Comparison of ENCODE assay signal across 1 cellular context in genomic region chr17:50909765-50910661, GRCh38.
TF ChIP-seq lines count a peak whose summit lies in the region.

No MANE protein-coding gene starts in this region.

TF ChIP-seq in HepG2, 621 proteins besides CTCF, POLR2A, EP300 and RAD21 (continued from another document and continues in another):
- TF ChIP-seq CREB3 (CRISPR knock-in tag; IDR thresholded peaks at IDR 0.05), result no peak
- TF ChIP-seq RAD51 (IDR thresholded peaks at IDR 0.05; ENCODE audit: borderline replicate concordance), result no peak
- no peak for TF ChIP-seq E2F1 (CRISPR knock-in tag; IDR thresholded peaks at IDR 0.05)
- 0 out of 2 replicates have a peak, but pooled peaks have one; percentile 49 for TF ChIP-seq ZNF121 (CRISPR knock-in tag; IDR thresholded peaks at IDR 0.05)
- no peak; the same call in 1 of the 2 replicates for TF ChIP-seq ZNF703 (CRISPR knock-in tag; IDR thresholded peaks at IDR 0.05; ENCODE audit: borderline replicate concordance)
- peak; percentile 97 for TF ChIP-seq MTA1 (CRISPR knock-in tag; IDR thresholded peaks at IDR 0.05; ENCODE audit: borderline replicate concordance)
- TF ChIP-seq ZNF766 (CRISPR knock-in tag; IDR thresholded peaks at IDR 0.05; ENCODE audit: borderline replicate concordance), result peak; percentile 86; the same call in 1 of the 2 replicates
- peak; percentile 61 for TF ChIP-seq GATAD1 (CRISPR knock-in tag; IDR thresholded peaks at IDR 0.05)
- TF ChIP-seq NFYC (CRISPR knock-in tag; IDR thresholded peaks at IDR 0.05), result peak; percentile 30; the same call in 1 of the 2 replicates
- peak; percentile 69 for TF ChIP-seq POLR2AphosphoS5 (IDR thresholded peaks at IDR 0.05; ENCODE audit: low read depth, low read length)
- TF ChIP-seq E2F5 (CRISPR knock-in tag; conservative IDR thresholded peaks at IDR 0.05), result no peak
- no peak for TF ChIP-seq ZSCAN30 (CRISPR knock-in tag; IDR thresholded peaks at IDR 0.05)
- TF ChIP-seq ZNF83 (CRISPR knock-in tag; IDR thresholded peaks at IDR 0.05; ENCODE audit: borderline replicate concordance), result 0 out of 2 replicates have a peak, but pooled peaks have one; percentile 23
- peak; percentile 27; the same call in 1 of the 2 replicates for TF ChIP-seq ZNF430 (CRISPR knock-in tag; IDR thresholded peaks at IDR 0.05)
- no peak for TF ChIP-seq ZNF367 (CRISPR knock-in tag; IDR thresholded peaks at IDR 0.05; ENCODE audit: borderline replicate concordance)
- no peak for TF ChIP-seq GMEB1 (CRISPR knock-in tag; IDR thresholded peaks at IDR 0.05; ENCODE audit: borderline replicate concordance)
- peak; percentile 88; the same call in 1 of the 2 replicates for TF ChIP-seq ADNP (CRISPR knock-in tag; IDR thresholded peaks at IDR 0.05)
- peak; percentile 34; the same call in 1 of the 2 replicates for TF ChIP-seq CHD4 (IDR thresholded peaks at IDR 0.05; ENCODE audit: borderline replicate concordance, low read length)
- no peak for TF ChIP-seq SMC3 (IDR thresholded peaks at IDR 0.05; ENCODE audit: low read length)
- no peak; the same call in 1 of the 2 replicates for TF ChIP-seq ERF (CRISPR knock-in tag; IDR thresholded peaks at IDR 0.05)
- TF ChIP-seq ZNF619 (CRISPR knock-in tag; IDR thresholded peaks at IDR 0.05), result no peak
- TF ChIP-seq GATA4 (IDR thresholded peaks at IDR 0.05; ENCODE audit: borderline replicate concordance, low read depth), result no peak
- TF ChIP-seq POLR2AphosphoS2 (IDR thresholded peaks at IDR 0.05; ENCODE audit: low read depth, low read length), result no peak
- no peak for TF ChIP-seq SKIL (CRISPR knock-in tag; IDR thresholded peaks at IDR 0.05; ENCODE audit: borderline replicate concordance)
- TF ChIP-seq ZNF12 (CRISPR knock-in tag; IDR thresholded peaks at IDR 0.05), result no peak
- no peak for TF ChIP-seq ZFAT (CRISPR knock-in tag; conservative IDR thresholded peaks at IDR 0.05)
- no peak for TF ChIP-seq GPBP1L1 (CRISPR knock-in tag; IDR thresholded peaks at IDR 0.05)
- no peak for TF ChIP-seq ZNF577 (CRISPR knock-in tag; IDR thresholded peaks at IDR 0.05; ENCODE audit: borderline replicate concordance, low read depth)
- TF ChIP-seq RERE (CRISPR knock-in tag; IDR thresholded peaks at IDR 0.05; ENCODE audit: low read depth), result 0 out of 2 replicates have a peak, but pooled peaks have one; percentile 50
- no peak for TF ChIP-seq NFE2L1 (CRISPR knock-in tag; IDR thresholded peaks at IDR 0.05; ENCODE audit: borderline replicate concordance)
- no peak for TF ChIP-seq PAF1 (CRISPR knock-in tag; IDR thresholded peaks at IDR 0.05)
- peak; percentile 32; the same call in 1 of the 2 replicates for TF ChIP-seq ZSCAN31 (CRISPR knock-in tag; IDR thresholded peaks at IDR 0.05; ENCODE audit: low read depth)
- TF ChIP-seq ZNF264 (CRISPR knock-in tag; IDR thresholded peaks at IDR 0.05), result peak; percentile 75; the same call in 1 of the 2 replicates
- TF ChIP-seq TOPORS (CRISPR knock-in tag; IDR thresholded peaks at IDR 0.05), result no peak
- peak; percentile 6 for TF ChIP-seq PHF5A (CRISPR knock-in tag; IDR thresholded peaks at IDR 0.05; ENCODE audit: low read depth, unreplicated experiment)
- TF ChIP-seq ZNF547 (CRISPR knock-in tag; IDR thresholded peaks at IDR 0.05), result no peak
- TF ChIP-seq TRIM22 (IDR thresholded peaks at IDR 0.05), result no peak
- TF ChIP-seq ZNF331 (CRISPR knock-in tag; IDR thresholded peaks at IDR 0.05), result peak; percentile 85
- no peak for TF ChIP-seq KLF13 (CRISPR knock-in tag; IDR thresholded peaks at IDR 0.05)
- TF ChIP-seq RFX1 (IDR thresholded peaks at IDR 0.05), result no peak
- TF ChIP-seq NPAS2 (CRISPR knock-in tag; IDR thresholded peaks at IDR 0.05; ENCODE audit: borderline replicate concordance), result no peak
- peak; percentile 87; the same call in 1 of the 2 replicates for TF ChIP-seq CENPT (CRISPR knock-in tag; IDR thresholded peaks at IDR 0.05; ENCODE audit: low read depth)
- peak; percentile 42; the same call in 1 of the 2 replicates for TF ChIP-seq GABPB1 (CRISPR knock-in tag; IDR thresholded peaks at IDR 0.05)
- TF ChIP-seq ELK4 (CRISPR knock-in tag; IDR thresholded peaks at IDR 0.05; ENCODE audit: borderline replicate concordance), result no peak
- TF ChIP-seq NONO (IDR thresholded peaks at IDR 0.05), result no peak
- TF ChIP-seq NONO (CRISPR knock-in tag; conservative IDR thresholded peaks at IDR 0.05), result peak; percentile 90
- TF ChIP-seq TOE1 (CRISPR knock-in tag; IDR thresholded peaks at IDR 0.05), result no peak
- TF ChIP-seq ZMAT5 (CRISPR knock-in tag; IDR thresholded peaks at IDR 0.05; ENCODE audit: borderline replicate concordance, low read depth), result no peak
- TF ChIP-seq ZFP36L1 (CRISPR knock-in tag; IDR thresholded peaks at IDR 0.05), result peak; percentile 74; the same call in 1 of the 2 replicates
- TF ChIP-seq ZNF275 (CRISPR knock-in tag; IDR thresholded peaks at IDR 0.05; ENCODE audit: borderline replicate concordance), result 0 out of 2 replicates have a peak, but pooled peaks have one; percentile 38
